Comparison of ENCODE assay signal across 7 cellular contexts in genomic region chr20:34129518-34130162, GRCh38. TPM values are rescaled to one million over a fixed set of nuclear protein-coding genes. Genes with fewer than 3 reads are reported as not detected.
A peak's percentile ranks its signal among the peaks of the same experiment; 100 is the strongest.
DNase-seq lines count a peak whose midpoint lies in the region; ATAC-seq and TF ChIP-seq lines count a peak whose summit lies in the region.

No MANE protein-coding gene starts in this region.

- peak overlapping the region; percentile 17 for H3K4me3 Mint-ChIP-seq in progenitor cell of endocrine pancreas (ENCODE audit: low read depth)

- peak; percentile 70 for TF ChIP-seq CTCF in GM12872 (IDR thresholded peaks at IDR 0.05; ENCODE audit: insufficient read depth, low read depth, low read length)
- TF ChIP-seq CTCF in progenitor cell of endocrine pancreas (IDR thresholded peaks at IDR 0.05; ENCODE audit: unreplicated experiment): peak; percentile 97

- H3K27ac ChIP-seq in SK-N-MC: no peak overlapping the region

- H3K9me3 Mint-ChIP-seq in progenitor cell of endocrine pancreas (ENCODE audit: low read depth): peaks cover 7% of the 10 kb centered on the region

- H3K4me3 ChIP-seq in SK-N-MC: peak overlapping the region; percentile 67

- no peaks in the 10 kb centered on the region for H3K9me3 ChIP-seq in SK-N-MC (ENCODE audit: low read depth, low read length)

- H3K9ac ChIP-seq in SK-N-MC (ENCODE audit: insufficient read length): peak overlapping the region; percentile 28

- H3K36me3 Mint-ChIP-seq in progenitor cell of endocrine pancreas (ENCODE audit: insufficient read depth): peaks cover 3% of the 10 kb centered on the region

- H3K27ac Mint-ChIP-seq in progenitor cell of endocrine pancreas: no peak overlapping the region

- H3K27me3 Mint-ChIP-seq in progenitor cell of endocrine pancreas: peaks cover 8% of the 10 kb centered on the region

- no peak for ATAC-seq in HG03135 (IDR thresholded peaks at IDR 0.05; ENCODE audit: unreplicated experiment)

- peaks cover 3% of the 10 kb centered on the region for H3K4me1 Mint-ChIP-seq in progenitor cell of endocrine pancreas (ENCODE audit: low read depth)

- no peaks in the 10 kb centered on the region for H3K36me3 ChIP-seq in SK-N-MC (ENCODE audit: insufficient read depth, low read length)

- peak; percentile 75 for DNase-seq in NCI-H1105 treated with DMSO at 0.1 percent for 48 hours (lab: John Stamatoyannopoulos, UW)
- DNase-seq in SK-N-MC (ENCODE audit: low read depth, low spot score): peak; percentile 34
- DNase-seq in activated naive CD4-positive, alpha-beta T cell treated with anti-CD3 and anti-CD28 coated beads, Interleukin-2, amount 50 U/mL, for 16 hours: peak; percentile 35
- DNase-seq in glomerular visceral epithelial cell (ENCODE audit: extremely low spot score): peak; percentile 82
- peak; percentile 67 for DNase-seq in progenitor cell of endocrine pancreas (ENCODE audit: low spot score, unreplicated experiment)

RNA-seq across cellular contexts. Expression of gene EIF2S2, which starts 17.6 kb away (rescaled TPM):
- total RNA-seq in progenitor cell of endocrine pancreas: 84.0 and 89.9 TPM in 2 replicates
